Comparison of ENCODE assay signal across 14 cellular contexts in the genomic region with DNA sequence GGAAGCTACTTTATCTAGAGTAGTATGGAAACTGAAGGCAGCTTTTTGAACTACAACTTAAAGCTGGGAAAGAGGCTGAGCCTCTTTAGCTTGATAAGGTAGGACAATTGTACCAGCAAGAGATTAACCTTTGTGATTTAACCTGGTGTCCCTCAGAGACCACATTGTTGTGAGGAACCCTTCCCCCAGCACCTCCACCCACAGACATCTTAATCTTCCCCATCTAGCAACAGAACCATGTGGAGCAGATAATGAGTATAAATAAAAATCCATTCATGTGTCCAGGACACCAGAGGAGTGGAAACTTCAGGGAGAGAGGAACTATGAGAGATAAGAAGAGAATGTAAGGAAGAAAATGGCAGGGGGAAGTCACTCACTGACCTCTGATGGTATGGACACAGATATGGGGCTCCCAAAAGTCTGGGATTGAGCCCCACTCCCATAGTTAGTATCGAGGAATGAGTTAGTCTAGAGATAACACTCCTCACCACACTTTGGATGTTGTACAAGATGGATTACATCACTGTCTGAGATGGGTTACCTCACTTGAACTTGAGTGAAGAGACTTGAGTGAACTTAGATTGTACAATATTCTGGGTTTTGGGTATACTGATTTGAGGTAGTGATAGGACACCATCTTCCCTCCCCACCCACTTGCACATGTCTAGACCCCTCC.
"Had no signal": no experiment of that assay in that cellular context is flagged by ENCODE, and none has a peak within 500 bp of the region (broad histone marks: within the 10 kb centered on the region; RNA-seq: fewer than 3 reads in every experiment).

No MANE protein-coding gene starts in this region.

- FAIRE-seq: bronchial epithelial cell had no signal

- H3K4me3 Mint-ChIP-seq: activated CD4-positive, alpha-beta memory T cell treated with anti-CD3 and anti-CD28 coated beads for 36 hours; activated naive CD4-positive, alpha-beta T cell treated with anti-CD3 and anti-CD28 coated beads, Interleukin-2, amount 10 ng/mL, durations not matched to agents 7 days and 5 days; memory B cell; T-helper 17 cell had no signal

- H3K4me3 ChIP-seq: gastrocnemius medialis, heart right ventricle, left ventricle myocardium inferior, upper lobe of right lung had no signal

- ATAC-seq: gastrocnemius medialis, heart right ventricle, T-helper 17 cell, upper lobe of right lung had no signal

- H3K9me3 Mint-ChIP-seq: activated CD4-positive, alpha-beta memory T cell treated with anti-CD3 and anti-CD28 coated beads for 36 hours; activated naive CD4-positive, alpha-beta T cell treated with anti-CD3 and anti-CD28 coated beads, Interleukin-2, amount 10 ng/mL, durations not matched to agents 7 days and 5 days; memory B cell had no signal

- H3K36me3 Mint-ChIP-seq: activated CD4-positive, alpha-beta memory T cell treated with anti-CD3 and anti-CD28 coated beads for 36 hours had no signal

- DNase-seq: activated CD4-positive, alpha-beta memory T cell treated with anti-CD3 and anti-CD28 coated beads for 36 hours; activated naive CD4-positive, alpha-beta T cell treated with anti-CD3 and anti-CD28 coated beads, Interleukin-2, amount 10 ng/mL, durations not matched to agents 7 days and 5 days; amniotic stem cell; gastrocnemius medialis; heart right ventricle; left ventricle myocardium inferior; stimulated activated CD4-positive, alpha-beta T cell treated with anti-CD3 and anti-CD28 coated beads, Interleukin-12 subunit alpha, Interleukin-12 subunit beta, amount 100 ng/mL, for 4 hours; stimulated activated CD4-positive, alpha-beta T cell treated with anti-CD3 and anti-CD28 coated beads, Interleukin-2, amount 100 ng/mL, for 48 hours; stimulated activated naive CD8-positive, alpha-beta T cell treated with anti-CD3 and anti-CD28 coated beads, Interleukin-15, Interleukin-2, amounts not matched to agents 100 U/mL and 50 U/mL, for 24 hours; T-helper 17 cell; upper lobe of right lung had no signal

- H3K36me3 ChIP-seq: gastrocnemius medialis, heart right ventricle, left ventricle myocardium inferior, upper lobe of right lung had no signal

- H3K27me3 ChIP-seq: gastrocnemius medialis, heart right ventricle, upper lobe of right lung had no signal

- H3K27me3 Mint-ChIP-seq: activated CD4-positive, alpha-beta memory T cell treated with anti-CD3 and anti-CD28 coated beads for 36 hours; activated naive CD4-positive, alpha-beta T cell treated with anti-CD3 and anti-CD28 coated beads, Interleukin-2, amount 10 ng/mL, durations not matched to agents 7 days and 5 days; memory B cell; T-helper 17 cell had no signal

- H3K27ac Mint-ChIP-seq: activated CD4-positive, alpha-beta memory T cell treated with anti-CD3 and anti-CD28 coated beads for 36 hours; activated naive CD4-positive, alpha-beta T cell treated with anti-CD3 and anti-CD28 coated beads, Interleukin-2, amount 10 ng/mL, durations not matched to agents 7 days and 5 days; activated T-helper 2 cell treated with anti-CD3 and anti-CD28 coated beads, Interferon-gamma antibody, Interleukin-2, Interleukin-4, amounts not matched to agents 10 μg/mL and 5 μg/mL and 100 μg/mL, durations not matched to agents 14 hours and 24 hours and 36 hours; memory B cell; T-helper 17 cell had no signal

- H3K27ac ChIP-seq: gastrocnemius medialis, heart right ventricle, left ventricle myocardium inferior, upper lobe of right lung had no signal
